Comparison of ENCODE assay signal across 8 cellular contexts in genomic region chr6:46217671-46218131, GRCh38. TPM values are rescaled to one million over a fixed set of nuclear protein-coding genes. Genes with fewer than 3 reads are reported as not detected.
DNase-seq lines count a peak whose midpoint lies in the region; ATAC-seq and TF ChIP-seq lines count a peak whose summit lies in the region.

No MANE protein-coding gene starts in this region.

- peak overlapping the region; percentile 88 for H3K27ac ChIP-seq in OCI-LY3 (ENCODE audit: low read length)
- no peak overlapping the region for H3K27ac ChIP-seq in CD8-positive, alpha-beta memory T cell (ENCODE audit: low read depth, low read length)

- H4K20me1 ChIP-seq in OCI-LY3 (ENCODE audit: insufficient read depth, low read length): no peaks in the 10 kb centered on the region

- H3K79me2 ChIP-seq in OCI-LY3 (ENCODE audit: low read length): no peaks in the 10 kb centered on the region

- no peaks in the 10 kb centered on the region for H3K36me3 Mint-ChIP-seq in CD8-positive, alpha-beta memory T cell

- no peak overlapping the region for H2AFZ ChIP-seq in OCI-LY3 (ENCODE audit: low read depth, low read length)

- ATAC-seq in GM18858 (IDR thresholded peaks at IDR 0.05; ENCODE audit: unreplicated experiment): peak; percentile 62
- ATAC-seq in GM21825 (IDR thresholded peaks at IDR 0.05; ENCODE audit: unreplicated experiment): peak; percentile 47

- H3K27me3 ChIP-seq in OCI-LY3 (ENCODE audit: low read depth, low read length): no peaks in the 10 kb centered on the region
- H3K27me3 ChIP-seq in CD8-positive, alpha-beta memory T cell (ENCODE audit: insufficient read depth, low read length, poor library complexity, severe bottlenecking): no peaks in the 10 kb centered on the region

- H3K4me1 Mint-ChIP-seq in CD8-positive, alpha-beta memory T cell: no peaks in the 10 kb centered on the region

- H3K4me3 ChIP-seq in OCI-LY3 (ENCODE audit: low read length): peak overlapping the region; percentile 10; the same call in 1 of the 2 replicates
- H3K4me3 ChIP-seq in CD8-positive, alpha-beta memory T cell (ENCODE audit: low read length): no peak overlapping the region

- peak overlapping the region; percentile 77 for H3K4me2 ChIP-seq in OCI-LY3 (ENCODE audit: low read length)

- no peaks in the 10 kb centered on the region for H3K9me3 ChIP-seq in OCI-LY3 (ENCODE audit: insufficient read depth, low read length)
- H3K9me3 ChIP-seq in CD8-positive, alpha-beta memory T cell (ENCODE audit: low read length): no peaks in the 10 kb centered on the region

- no peak overlapping the region for H3K27ac Mint-ChIP-seq in CD8-positive, alpha-beta memory T cell

- peak overlapping the region; percentile 33; the same call in 1 of the 2 replicates for H3K9ac ChIP-seq in OCI-LY3 (ENCODE audit: low read length)

- H3K36me3 ChIP-seq in OCI-LY3 (replicated peaks; ENCODE audit: low read depth, low read length): no peaks in the 10 kb centered on the region
- H3K36me3 ChIP-seq in CD8-positive, alpha-beta memory T cell (ENCODE audit: insufficient read depth, low read length): no peaks in the 10 kb centered on the region

- POLR2A ChIA-PET in CD8-positive, alpha-beta memory T cell (lab: Charles Lee): no interaction called here

- CTCF ChIA-PET in CD8-positive, alpha-beta memory T cell (lab: Charles Lee): interaction anchor here (1.3 to 1.6 kb wide), 3 partner anchors 16 to 193 kb away, joined by 4 to 5 read pairs (median 4); partner anchors contain the start of gene ENPP4

- no peaks in the 10 kb centered on the region for H3K27me3 Mint-ChIP-seq in CD8-positive, alpha-beta memory T cell

- peaks cover 0 to 2% (median 0%) of the 10 kb centered on the region in 5 donors for H3K9me3 Mint-ChIP-seq in CD8-positive, alpha-beta memory T cell

- H3K4me3 Mint-ChIP-seq in CD8-positive, alpha-beta memory T cell: no peak overlapping the region

- H3K4me1 ChIP-seq in OCI-LY3 (ENCODE audit: low read length): peaks cover 63% of the 10 kb centered on the region
- H3K4me1 ChIP-seq in CD8-positive, alpha-beta memory T cell (ENCODE audit: insufficient read depth, low read length): no peaks in the 10 kb centered on the region

- peak; percentile 53 for DNase-seq in medulla oblongata (ENCODE audit: extremely low spot score)
- no peak for DNase-seq in CD8-positive, alpha-beta memory T cell
- no peak for DNase-seq in NCI-H748 treated with DMSO at 0.1 percent for 48 hours (lab: John Stamatoyannopoulos, UW)
- no peak for DNase-seq in NCI-H2196 (lab: John Stamatoyannopoulos, UW; ENCODE audit: unreplicated experiment)
- DNase-seq in activated CD8-positive, alpha-beta memory T cell treated with anti-CD3 and anti-CD28 coated beads, Interleukin-2, amount 50 U/mL, for 48 hours: no peak

- no peak for TF ChIP-seq CTCF in OCI-LY3 (IDR thresholded peaks at IDR 0.05; ENCODE audit: low read depth, low read length)

RNA-seq across cellular contexts. Expression of gene ENPP5, which starts 46.9 kb away (rescaled TPM):
- under 1 TPM; 0.42 to 0.48 TPM for total RNA-seq in CD8-positive, alpha-beta memory T cell
- polyA plus RNA-seq in CD8-positive, alpha-beta memory T cell: 9.4 TPM
